21 cellular contexts compared by ENCODE assay signal in the genomic region with DNA sequence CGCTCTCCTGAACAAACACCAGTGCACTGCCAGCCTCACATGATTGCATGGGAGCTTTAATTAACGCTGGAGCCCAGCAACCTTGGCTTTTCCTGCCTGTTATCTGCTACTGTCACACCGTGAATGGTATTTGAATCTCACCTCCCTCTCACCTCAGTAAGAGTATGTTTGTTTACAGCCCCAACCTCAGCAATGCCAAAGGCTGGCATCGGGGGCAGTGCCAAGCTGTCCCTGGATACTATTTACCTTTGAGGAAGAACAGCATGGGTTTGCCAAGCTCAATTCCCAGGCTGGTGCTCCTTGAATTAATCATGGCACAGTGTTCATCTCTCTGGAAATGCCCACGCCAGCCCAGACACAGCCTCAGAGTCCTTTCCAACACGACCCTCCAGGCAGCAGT. TPM values are rescaled to one million over a fixed set of nuclear protein-coding genes. Genes with fewer than 3 reads are reported as not detected.
DNase-seq lines count a peak whose midpoint lies in the region; ATAC-seq and TF ChIP-seq lines count a peak whose summit lies in the region.
"Had no signal": no experiment of that assay in that cellular context is flagged by ENCODE, and none has a peak within 500 bp of the region (broad histone marks: within the 10 kb centered on the region; RNA-seq: fewer than 3 reads in every experiment).

No MANE protein-coding gene starts in this region.

- 48% methylated on average over 6 of the region's 6 CpGs for WGBS in prostate gland
- WGBS in gastroesophageal sphincter (ENCODE audit: low coverage in 1 of 2), 2 donors, result 65 to 86% methylated on average over 2 to 4 of the region's 6 CpGs

- no peak for TF ChIP-seq CTCF in LNCaP clone FGC (IDR thresholded peaks at IDR 0.05; ENCODE audit: control insufficient read depth, extremely low read depth, insufficient read depth)
- TF ChIP-seq CTCF in VCaP (conservative IDR thresholded peaks at IDR 0.05), result no peak
- TF ChIP-seq CTCF in prostate gland (IDR thresholded peaks at IDR 0.05), result no peak
- no peak for TF ChIP-seq CTCF in gastroesophageal sphincter (IDR thresholded peaks at IDR 0.05)
- no peak for TF ChIP-seq CTCF in foreskin keratinocyte (conservative IDR thresholded peaks at IDR 0.05)

- H3K4me3 ChIP-seq in LNCaP clone FGC (ENCODE audit: low read depth, low read length) (no peak overlapping the region), prostate gland (no peak overlapping the region), gastroesophageal sphincter (no peak overlapping the region)
- H3K4me3 ChIP-seq: SJSA1 had no signal

- peak overlapping the region; percentile 80 for H3K27ac ChIP-seq in VCaP
- peak overlapping the region in 1 of 2 donors; percentile 27 for H3K27ac ChIP-seq in prostate gland
- peak overlapping the region in 1 of 4 donors; percentile 8 for H3K27ac ChIP-seq in gastroesophageal sphincter
- H3K27ac ChIP-seq in foreskin keratinocyte, result no peak overlapping the region
- H3K27ac ChIP-seq: 22Rv1, HL-60, RWPE1, SJSA1 had no signal

- ATAC-seq in gastroesophageal sphincter, result no peak
- no peak for ATAC-seq in foreskin keratinocyte
- no peak for ATAC-seq in GM21390 (IDR thresholded peaks at IDR 0.05; ENCODE audit: unreplicated experiment)
- ATAC-seq: HCT116, PC-3 had no signal

- TF ChIP-seq EP300 in gastroesophageal sphincter (IDR thresholded peaks at IDR 0.05), result no peak

- H3K36me3 ChIP-seq in prostate gland, result no peaks in the 10 kb centered on the region
- H3K36me3 ChIP-seq in gastroesophageal sphincter, result peaks cover 0 to 25% of the 10 kb centered on the region in 2 donors
- H3K36me3 ChIP-seq: BE2C, SJSA1 had no signal

- H3K4me1 ChIP-seq in prostate gland (replicated peaks) (peaks cover 14% of the 10 kb centered on the region), gastroesophageal sphincter (peaks cover 0 to 29% (median 0%) of the 10 kb centered on the region in 3 donors), foreskin keratinocyte (no peaks in the 10 kb centered on the region)
- H3K4me1 ChIP-seq: BE2C, SJSA1 had no signal

- TF ChIP-seq POLR2A in prostate gland (IDR thresholded peaks at IDR 0.05), result no peak
- TF ChIP-seq POLR2A in gastroesophageal sphincter (IDR thresholded peaks at IDR 0.05), result no peak

- H3K9me3 ChIP-seq in prostate gland (no peaks in the 10 kb centered on the region), gastroesophageal sphincter (no peaks in the 10 kb centered on the region)
- H3K9me3 ChIP-seq: BE2C, SJSA1 had no signal

- intact Hi-C loops in prostate gland (cut with DNase I), result loop anchor here (10.0 kb wide), 1 partner anchor 452 kb away; no protein-coding TSS in a partner anchor

- H3K27me3 ChIP-seq in prostate gland (replicated peaks; ENCODE audit: insufficient read depth), result no peaks in the 10 kb centered on the region
- H3K27me3 ChIP-seq in gastroesophageal sphincter, result no peaks in the 10 kb centered on the region
- peaks cover 15% of the 10 kb centered on the region for H3K27me3 ChIP-seq in foreskin keratinocyte
- H3K27me3 ChIP-seq: BE2C, SJSA1 had no signal

- DNase-seq in DMS 273 (lab: John Stamatoyannopoulos, UW; ENCODE audit: unreplicated experiment) (peak; percentile 5), DMS 273 treated with DMSO at 0.1 percent for 48 hours (lab: John Stamatoyannopoulos, UW) (no peak), LNCaP clone FGC (ENCODE audit: low read depth) (peak; percentile 64), prostate gland (ENCODE audit: low spot score) (peak; percentile 26), foreskin keratinocyte (no peak)
- DNase-seq: BE2C; CD4-positive, alpha-beta memory T cell; DND-41; NCI-H1417 treated with DMSO at 0.1 percent for 48 hours; NCI-H345; PC-3 had no signal

RNA-seq across cellular contexts. Expression of a gene that starts 57.2 kb away (rescaled TPM):
- total RNA-seq in prostate gland, result not detected
- total RNA-seq in gastroesophageal sphincter, result under 1 TPM in 1 of 4 donors, not detected in 3; 0.78 TPM
- total RNA-seq in foreskin keratinocyte, result not detected in 2 replicates
- polyA plus RNA-seq in foreskin keratinocyte, result not detected in 2 replicates
- total RNA-seq: CD4-positive, alpha-beta memory T cell; LHCN-M2; PC-3; SJSA1 had no signal
- polyA plus RNA-seq: AG04450; CD4-positive, alpha-beta memory T cell had no signal

Comparison
In these comparisons a context has a peak if more than half of its experiments do, and no peak if none do; other contexts are left out.
1. DNase-seq: peak in DMS 273 (single experiment), LNCaP clone FGC (single experiment) and prostate gland (single experiment); none in DMS 273 treated with DMSO at 0.1 percent for 48 hours (single experiment) and foreskin keratinocyte (0 of 2).